In genomic region chr17:1649844-1650409, GRCh38 we compare ENCODE assay signal across 1 cellular context.
TF ChIP-seq lines count a peak whose summit lies in the region.

Gene RILP, minus strand, starts transcription at chr17:1649866. Its CDS starts 62 bp downstream, at chr17:1649804.

TF ChIP-seq in K562, 482 proteins besides CTCF, POLR2A, EP300 and RAD21 (continued from another document and continues in another):
- peak; percentile 94 for TF ChIP-seq ETV5 (CRISPR knock-in tag; IDR thresholded peaks at IDR 0.05; ENCODE audit: low read depth)
- TF ChIP-seq SRSF3 (IDR thresholded peaks at IDR 0.05; ENCODE audit: insufficient read depth, low read length): no peak
- peak in 1 of 2 experiments; percentile 77; a peak in 2 of 4 replicates for TF ChIP-seq SRF (CRISPR knock-in tag; IDR thresholded peaks at IDR 0.05)
- no peak for TF ChIP-seq ZBTB8A (IDR thresholded peaks at IDR 0.05; ENCODE audit: partially characterized antibody)
- peak; percentile 73 for TF ChIP-seq SMARCE1 (IDR thresholded peaks at IDR 0.05)
- TF ChIP-seq BCOR (IDR thresholded peaks at IDR 0.05): peak; percentile 67
- TF ChIP-seq KAT8 (IDR thresholded peaks at IDR 0.05; ENCODE audit: low read depth): no peak
- no peak for TF ChIP-seq IRF9 (tag; IDR thresholded peaks at IDR 0.05)
- no peak for TF ChIP-seq ZNF133 (CRISPR knock-in tag; IDR thresholded peaks at IDR 0.05)
- TF ChIP-seq KAT7 (CRISPR knock-in tag; IDR thresholded peaks at IDR 0.05; ENCODE audit: borderline replicate concordance): 0 out of 2 replicates have a peak, but pooled peaks have one; percentile 74
- TF ChIP-seq VEZF1 (CRISPR knock-in tag; IDR thresholded peaks at IDR 0.05): peak; percentile 93
- TF ChIP-seq TOE1 (IDR thresholded peaks at IDR 0.05; ENCODE audit: borderline replicate concordance): 0 out of 2 replicates have a peak, but pooled peaks have one; percentile 44
- no peak for TF ChIP-seq TOE1 (CRISPR knock-in tag; IDR thresholded peaks at IDR 0.05; ENCODE audit: borderline replicate concordance, low read depth)
- TF ChIP-seq ZNF77 (CRISPR knock-in tag; IDR thresholded peaks at IDR 0.05): no peak
- TF ChIP-seq NR4A1 (CRISPR knock-in tag; IDR thresholded peaks at IDR 0.05): no peak
- no peak for TF ChIP-seq NR4A1 (tag; IDR thresholded peaks at IDR 0.05)
- TF ChIP-seq ZNF408 (CRISPR knock-in tag; IDR thresholded peaks at IDR 0.05; ENCODE audit: low read depth): no peak
- TF ChIP-seq NONO (IDR thresholded peaks at IDR 0.05; ENCODE audit: low read depth in 2 of 2, low read length in 1 of 2): peak in 1 of 2 experiments; percentile 47; a peak in 1 of 4 replicates
- no peak for TF ChIP-seq ZNF655 (CRISPR knock-in tag; IDR thresholded peaks at IDR 0.05)
- no peak for TF ChIP-seq MEF2A (IDR thresholded peaks at IDR 0.05; ENCODE audit: control insufficient read depth, low read depth, low read length)
- TF ChIP-seq MTA1 (IDR thresholded peaks at IDR 0.05; ENCODE audit: borderline replicate concordance): peak; percentile 24; the same call in 1 of the 2 replicates
- TF ChIP-seq YBX1 (IDR thresholded peaks at IDR 0.05): no peak
- no peak for TF ChIP-seq ZNF124 (CRISPR knock-in tag; IDR thresholded peaks at IDR 0.05)
- no peak for TF ChIP-seq ZNF174 (CRISPR knock-in tag; IDR thresholded peaks at IDR 0.05)
- TF ChIP-seq ZBED1 (IDR thresholded peaks at IDR 0.05): no peak
- peak in 1 of 3 experiments; percentile 18 for TF ChIP-seq YY1 (IDR thresholded peaks at IDR 0.05; ENCODE audit: borderline replicate concordance in 1 of 3, control insufficient read depth in 1 of 3, extremely low read depth in 1 of 3, insufficient read depth in 3 of 3, insufficient read length in 1 of 3, insufficient replicate concordance in 2 of 3, low read depth in 1 of 3, low read length in 2 of 3)
- no peak for TF ChIP-seq MTF1 (CRISPR knock-in tag; IDR thresholded peaks at IDR 0.05; ENCODE audit: borderline replicate concordance)
- no peak; the same call in 1 of the 2 replicates for TF ChIP-seq HES1 (IDR thresholded peaks at IDR 0.05; ENCODE audit: low read depth)
- no peak for TF ChIP-seq ZNF232 (CRISPR knock-in tag; IDR thresholded peaks at IDR 0.05)
- no peak for TF ChIP-seq MCM7 (IDR thresholded peaks at IDR 0.05)
- TF ChIP-seq WHSC1 (IDR thresholded peaks at IDR 0.05; ENCODE audit: low read length): no peak
- TF ChIP-seq NCOA1 (IDR thresholded peaks at IDR 0.05; ENCODE audit: low read depth): peak; percentile 75; the same call in 1 of the 2 replicates
- TF ChIP-seq PREB (CRISPR knock-in tag; IDR thresholded peaks at IDR 0.05): no peak
- no peak for TF ChIP-seq ZNF24 (IDR thresholded peaks at IDR 0.05)
- no peak for TF ChIP-seq FOS (IDR thresholded peaks at IDR 0.05; ENCODE audit: extremely low read depth, insufficient read length)
- no peak for TF ChIP-seq KLF13 (tag; IDR thresholded peaks at IDR 0.05; ENCODE audit: borderline replicate concordance, low read depth)
- no peak for TF ChIP-seq IRF2 (CRISPR knock-in tag; IDR thresholded peaks at IDR 0.05)
- no peak for TF ChIP-seq CEBPB (tag; IDR thresholded peaks at IDR 0.05)
- no peak for TF ChIP-seq CEBPG (CRISPR knock-in tag; IDR thresholded peaks at IDR 0.05)
- no peak for TF ChIP-seq CEBPG (tag; conservative IDR thresholded peaks at IDR 0.05 in 1 of 2, IDR thresholded peaks at IDR 0.05 in 1 of 2)
- peak; percentile 65; the same call in 1 of the 2 replicates for TF ChIP-seq CXXC5 (CRISPR knock-in tag; IDR thresholded peaks at IDR 0.05)
- TF ChIP-seq ZNF449 (CRISPR knock-in tag; IDR thresholded peaks at IDR 0.05): no peak
- no peak for TF ChIP-seq RBM25 (IDR thresholded peaks at IDR 0.05; ENCODE audit: low read depth, low read length, severe bottlenecking)
- no peak for TF ChIP-seq ZBTB5 (IDR thresholded peaks at IDR 0.05)
- no peak for TF ChIP-seq FUS (optimal IDR thresholded peaks at IDR 0.05; ENCODE audit: low read depth, low read length)
- TF ChIP-seq ARID3A (IDR thresholded peaks at IDR 0.05; ENCODE audit: borderline replicate concordance, low read depth, low read length): no peak
- TF ChIP-seq KLF10 (CRISPR knock-in tag; IDR thresholded peaks at IDR 0.05): no peak
- 0 out of 2 replicates have a peak, but pooled peaks have one; percentile 30 for TF ChIP-seq NFATC3 (IDR thresholded peaks at IDR 0.05)
- no peak for TF ChIP-seq ZNF518B (CRISPR knock-in tag; IDR thresholded peaks at IDR 0.05)
- TF ChIP-seq SPI1 (IDR thresholded peaks at IDR 0.05; ENCODE audit: borderline replicate concordance, low read depth, low read length): peak; percentile 77; the same call in 1 of the 2 replicates
- no peak for TF ChIP-seq ARID3B (CRISPR knock-in tag; IDR thresholded peaks at IDR 0.05; ENCODE audit: borderline replicate concordance)
- no peak for TF ChIP-seq POLR3A (IDR thresholded peaks at IDR 0.05; ENCODE audit: borderline replicate concordance, extremely low read depth, insufficient read depth, insufficient read length)
- TF ChIP-seq ZEB2 (IDR thresholded peaks at IDR 0.05): peak; percentile 54; the same call in 1 of the 2 replicates
